In the genomic region with DNA sequence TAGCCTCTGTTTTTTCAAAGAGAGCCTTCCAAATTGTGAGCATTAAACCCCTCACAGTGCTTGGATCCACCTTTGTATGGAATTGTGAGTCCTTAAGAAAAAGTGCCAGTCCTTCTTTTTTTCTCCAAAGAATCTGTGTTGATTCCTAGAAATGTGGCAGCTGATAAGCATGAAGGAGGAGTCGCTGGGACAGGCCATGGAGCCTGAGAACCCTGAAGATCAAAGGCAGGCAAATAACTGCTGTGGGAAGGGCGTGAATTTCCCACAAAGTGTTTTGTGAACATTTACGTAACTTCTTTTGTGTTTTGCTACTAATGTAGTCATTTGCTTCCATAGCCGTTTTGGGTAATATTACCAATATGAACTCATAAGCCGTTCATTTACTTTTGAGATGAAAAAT, we compare ENCODE assay signal across 14 cellular contexts. TPM values are rescaled to one million over a fixed set of nuclear protein-coding genes. Genes with fewer than 3 reads are reported as not detected.
DNase-seq lines count a peak whose midpoint lies in the region; ATAC-seq and TF ChIP-seq lines count a peak whose summit lies in the region.
"Had no signal": no experiment of that assay in that cellular context is flagged by ENCODE, and none has a peak within 500 bp of the region (broad histone marks: within the 10 kb centered on the region; RNA-seq: fewer than 3 reads in every experiment).

No MANE protein-coding gene starts in this region.

- no peak overlapping the region for H3K4me2 ChIP-seq in H9 (ENCODE audit: insufficient read depth, insufficient read length, low read length)
- H3K4me2 ChIP-seq in mesendoderm (ENCODE audit: low read length), result no peak overlapping the region
- H3K4me2 ChIP-seq: BLaER1 had no signal

- no peaks in the 10 kb centered on the region for H3K27me3 Mint-ChIP-seq in Caco-2 (ENCODE audit: insufficient read depth, unreplicated experiment)
- H3K27me3 Mint-ChIP-seq in H9 (ENCODE audit: low read depth), result no peaks in the 10 kb centered on the region
- H3K27me3 Mint-ChIP-seq in WTC11 (ENCODE audit: low read depth), result no peaks in the 10 kb centered on the region
- peaks cover 4% of the 10 kb centered on the region for H3K27me3 Mint-ChIP-seq in activated CD8-positive, alpha-beta memory T cell treated with anti-CD3 and anti-CD28 coated beads, Interleukin-2, amount 10 ng/mL, durations not matched to agents 7 days and 5 days

- peak overlapping the region; percentile 42 for H3K4me3 Mint-ChIP-seq in Caco-2 (ENCODE audit: unreplicated experiment)
- H3K4me3 Mint-ChIP-seq in H9, result no peak overlapping the region
- H3K4me3 Mint-ChIP-seq in WTC11, result no peak overlapping the region
- no peak overlapping the region for H3K4me3 Mint-ChIP-seq in activated CD8-positive, alpha-beta memory T cell treated with anti-CD3 and anti-CD28 coated beads, Interleukin-2, amount 10 ng/mL, durations not matched to agents 7 days and 5 days
- H3K4me3 Mint-ChIP-seq: CD8-positive, alpha-beta memory T cell had no signal

- H4K20me1 ChIP-seq in H9 (ENCODE audit: control insufficient read depth, insufficient read depth, insufficient read length), result no peaks in the 10 kb centered on the region
- H4K20me1 ChIP-seq: BLaER1 had no signal

- DNase-seq in Caco-2, result peak; percentile 62 to 71
- DNase-seq in H9, result no peak
- DNase-seq in WTC11 (ENCODE audit: low spot score), result no peak
- peak; percentile 97 for DNase-seq in mesendoderm
- no peak for DNase-seq in activated CD8-positive, alpha-beta memory T cell treated with anti-CD3 and anti-CD28 coated beads, Interleukin-2, amount 10 ng/mL, durations not matched to agents 7 days and 5 days
- no peak for DNase-seq in activated effector memory CD4-positive, alpha-beta T cell treated with anti-CD3 and anti-CD28 coated beads, Interleukin-2, amount 50 U/mL, for 16 hours
- no peak for DNase-seq in iPS-NIHi11 (ENCODE audit: low spot score)
- DNase-seq in prostate gland (ENCODE audit: low spot score), result no peak
- DNase-seq: 8988T; AML-193; CD8-positive, alpha-beta memory T cell; IMR-90 had no signal

- CTCF ChIA-PET in Caco-2 (lab: Charles Lee), result interaction anchor here (0.7 kb wide), 1 partner anchor 16 kb away, joined by 3 read pairs; no protein-coding TSS in a partner anchor
- CTCF ChIA-PET in WTC11 (lab: Charles Lee), result no interaction called here
- CTCF ChIA-PET in activated CD8-positive, alpha-beta memory T cell treated with anti-CD3 and anti-CD28 coated beads, Interleukin-2, amount 10 ng/mL, durations not matched to agents 7 days and 5 days (lab: Charles Lee), result no interaction called here

- TF ChIP-seq POLR2A in prostate gland (IDR thresholded peaks at IDR 0.05), result no peak

- no peaks in the 10 kb centered on the region for H3K9me3 Mint-ChIP-seq in Caco-2 (ENCODE audit: unreplicated experiment)
- H3K9me3 Mint-ChIP-seq in H9, result 0 out of 5 replicates have a peak, but pooled peaks cover 0 to 3% of the 10 kb centered on the region in 2 experiments
- H3K9me3 Mint-ChIP-seq in WTC11, result 0 out of 2 replicates have a peak, but pooled peaks cover 4% of the 10 kb centered on the region
- H3K9me3 Mint-ChIP-seq in activated CD8-positive, alpha-beta memory T cell treated with anti-CD3 and anti-CD28 coated beads, Interleukin-2, amount 10 ng/mL, durations not matched to agents 7 days and 5 days (ENCODE audit: low read depth), result no peaks in the 10 kb centered on the region
- H3K9me3 Mint-ChIP-seq: CD8-positive, alpha-beta memory T cell had no signal

- WGBS in H9 (ENCODE audit: extremely low coverage, insufficient read length, low lambda C conversion rate), result no CpG with 5 or more reads among the region's 5 CpGs
- WGBS in mesendoderm (ENCODE audit: extremely low coverage, insufficient coverage, low lambda C conversion rate), result no CpG with 5 or more reads among the region's 5 CpGs
- 55% methylated on average over 5 of the region's 5 CpGs for WGBS in prostate gland

- H3K79me2 ChIP-seq in H9 (ENCODE audit: insufficient read depth, low read length), result no peaks in the 10 kb centered on the region
- no peaks in the 10 kb centered on the region for H3K79me2 ChIP-seq in mesendoderm (ENCODE audit: control insufficient read depth, insufficient read depth, low read length)

- TF ChIP-seq CTCF in Caco-2 (IDR thresholded peaks at IDR 0.05; ENCODE audit: insufficient read depth in 1 of 2, low read depth in 1 of 2, low read length in 1 of 2, severe bottlenecking in 1 of 2, unreplicated experiment in 1 of 2) (no peak), H9 (conservative IDR thresholded peaks at IDR 0.05) (no peak), WTC11 (IDR thresholded peaks at IDR 0.05) (no peak), prostate gland (IDR thresholded peaks at IDR 0.05) (no peak)

- no peak overlapping the region for H3K9ac ChIP-seq in H9 (ENCODE audit: extremely low read depth, insufficient read length, low read length)
- H3K9ac ChIP-seq in mesendoderm (ENCODE audit: low read length), result no peak overlapping the region
- H3K9ac ChIP-seq: BLaER1 had no signal

- H3K79me1 ChIP-seq in H9 (ENCODE audit: insufficient read depth, low read depth, low read length, poor library complexity, severe bottlenecking) (no peaks in the 10 kb centered on the region), mesendoderm (ENCODE audit: low read length) (no peaks in the 10 kb centered on the region)

- ATAC-seq in WTC11, result no peak
- no peak for ATAC-seq in activated CD8-positive, alpha-beta memory T cell treated with anti-CD3 and anti-CD28 coated beads, Interleukin-2, amount 10 ng/mL, durations not matched to agents 7 days and 5 days
- ATAC-seq: GM12878 had no signal

- no TSS peak for BruUV-seq in Caco-2 (replicated peaks; lab: Mats Ljungman, UMichigan)

- no peaks in the 10 kb centered on the region for H3K36me3 Mint-ChIP-seq in Caco-2 (ENCODE audit: insufficient read depth, unreplicated experiment)
- peaks cover 0 to 4% (median 0%) of the 10 kb centered on the region in 3 experiments; a peak in 2 of 7 replicates for H3K36me3 Mint-ChIP-seq in H9 (ENCODE audit: insufficient read depth in 1 of 3, low read depth in 3 of 3)
- H3K36me3 Mint-ChIP-seq in WTC11, result no peaks in the 10 kb centered on the region
- H3K36me3 Mint-ChIP-seq in activated CD8-positive, alpha-beta memory T cell treated with anti-CD3 and anti-CD28 coated beads, Interleukin-2, amount 10 ng/mL, durations not matched to agents 7 days and 5 days, result no peaks in the 10 kb centered on the region
- H3K36me3 Mint-ChIP-seq: CD8-positive, alpha-beta memory T cell had no signal

- H3K27ac ChIP-seq in H9 (ENCODE audit: insufficient read length, low read depth, low read length), result no peak overlapping the region
- peak overlapping the region; percentile 51 for H3K27ac ChIP-seq in mesendoderm (ENCODE audit: low read depth, low read length)
- no peak overlapping the region for H3K27ac ChIP-seq in prostate gland
- H3K27ac ChIP-seq: BLaER1 had no signal

- H2BK120ac ChIP-seq in H9 (ENCODE audit: low read depth, low read length, poor library complexity, severe bottlenecking) (no peak overlapping the region), mesendoderm (ENCODE audit: low read depth, low read length) (no peak overlapping the region)

- no peak overlapping the region for H3K4me3 ChIP-seq in Caco-2 (ENCODE audit: low read depth, low read length)
- H3K4me3 ChIP-seq in mesendoderm (ENCODE audit: low read length), result no peak overlapping the region
- no peak overlapping the region for H3K4me3 ChIP-seq in prostate gland
- H3K4me3 ChIP-seq: BLaER1, GM12878 had no signal

- no peak overlapping the region for H3K18ac ChIP-seq in H9 (ENCODE audit: insufficient read length, low read depth, low read length)
- H3K18ac ChIP-seq in mesendoderm (ENCODE audit: low read length), result no peak overlapping the region

- no peak overlapping the region for H2AK5ac ChIP-seq in H9 (ENCODE audit: insufficient read length, low read length)
- H2AK5ac ChIP-seq in mesendoderm (ENCODE audit: low read length), result no peak overlapping the region

- intact Hi-C loops in Caco-2 (cut with micrococcal nuclease; ENCODE audit: unreplicated experiment), result loop anchor here (1.0 kb wide), 3 partner anchors 15 to 49 kb away; no protein-coding TSS in a partner anchor
- intact Hi-C loops in prostate gland (cut with DNase I), result no loop called here

- H3K36me3 ChIP-seq in Caco-2 (ENCODE audit: control insufficient read depth, insufficient read depth, low read length) (no peaks in the 10 kb centered on the region), mesendoderm (ENCODE audit: control insufficient read depth, insufficient read depth, low read length) (no peaks in the 10 kb centered on the region), prostate gland (no peaks in the 10 kb centered on the region)
- H3K36me3 ChIP-seq: BLaER1 had no signal

- no peaks in the 10 kb centered on the region for H3K27me3 ChIP-seq in Caco-2 (replicated peaks; ENCODE audit: control insufficient read depth, insufficient read depth, low read length)
- no peaks in the 10 kb centered on the region for H3K27me3 ChIP-seq in H9 (ENCODE audit: insufficient read depth, low read length)
- no peaks in the 10 kb centered on the region for H3K27me3 ChIP-seq in mesendoderm (ENCODE audit: insufficient read depth, low read length, poor library complexity)
- H3K27me3 ChIP-seq in prostate gland (replicated peaks; ENCODE audit: insufficient read depth), result no peaks in the 10 kb centered on the region
- H3K27me3 ChIP-seq: BLaER1 had no signal

- H3K4ac ChIP-seq in H9 (ENCODE audit: low read depth, low read length), result no peak overlapping the region
- H3K4ac ChIP-seq in mesendoderm (ENCODE audit: low read depth, low read length), result no peak overlapping the region

- H3K27ac Mint-ChIP-seq in Caco-2 (ENCODE audit: unreplicated experiment), result peak overlapping the region; percentile 84
- H3K27ac Mint-ChIP-seq in H9, result peak overlapping the region in 2 of 3 experiments; percentile 39 to 79; a peak in 2 of 7 replicates
- H3K27ac Mint-ChIP-seq in WTC11, result peak overlapping the region; percentile 64; the same call in 1 of the 2 replicates
- H3K27ac Mint-ChIP-seq in activated CD8-positive, alpha-beta memory T cell treated with anti-CD3 and anti-CD28 coated beads, Interleukin-2, amount 10 ng/mL, durations not matched to agents 7 days and 5 days, result no peak overlapping the region
- H3K27ac Mint-ChIP-seq: CD8-positive, alpha-beta memory T cell had no signal

- peaks cover 31% of the 10 kb centered on the region for H3K4me1 ChIP-seq in Caco-2
- peaks cover 8% of the 10 kb centered on the region; the same call in 1 of the 2 replicates for H3K4me1 ChIP-seq in H9 (ENCODE audit: insufficient read depth, low read length)
- peaks cover 11% of the 10 kb centered on the region for H3K4me1 ChIP-seq in mesendoderm (ENCODE audit: control insufficient read depth, low read depth, low read length)
- H3K4me1 ChIP-seq in prostate gland (replicated peaks), result no peaks in the 10 kb centered on the region

- no peak overlapping the region for H2BK12ac ChIP-seq in H9 (ENCODE audit: insufficient read length, low read depth, low read length)

- H2AFZ ChIP-seq in H9 (ENCODE audit: low read length), result no peak overlapping the region

- H3K23ac ChIP-seq in H9 (ENCODE audit: insufficient read length, low read depth, low read length) (no peak overlapping the region), mesendoderm (ENCODE audit: low read length) (no peak overlapping the region)

- H3K56ac ChIP-seq in H9 (ENCODE audit: insufficient read length, low read depth, low read length) (no peak overlapping the region), mesendoderm (ENCODE audit: low read length) (peak overlapping the region; percentile 87)

- no peak overlapping the region for H2BK20ac ChIP-seq in H9 (ENCODE audit: low read depth, low read length, poor library complexity, severe bottlenecking)

- H3K4me1 Mint-ChIP-seq in Caco-2 (ENCODE audit: low read depth, unreplicated experiment) (peaks cover 32% of the 10 kb centered on the region), H9 (peaks cover 27 to 37% of the 10 kb centered on the region in 2 experiments), WTC11 (peaks cover 37% of the 10 kb centered on the region)
- H3K4me1 Mint-ChIP-seq in activated CD8-positive, alpha-beta memory T cell treated with anti-CD3 and anti-CD28 coated beads, Interleukin-2, amount 10 ng/mL, durations not matched to agents 7 days and 5 days, result no peaks in the 10 kb centered on the region
- H3K4me1 Mint-ChIP-seq: CD8-positive, alpha-beta memory T cell had no signal

- no peak overlapping the region for H3K14ac ChIP-seq in H9 (ENCODE audit: insufficient read depth, low read length)

- H4K8ac ChIP-seq in H9 (replicated peaks; ENCODE audit: insufficient read length, low read depth, low read length) (no peak overlapping the region), mesendoderm (ENCODE audit: low read depth, low read length) (no peak overlapping the region)

- no peak overlapping the region for H3T11ph ChIP-seq in H9 (ENCODE audit: low read length)

- no peak overlapping the region for H4K5ac ChIP-seq in H9 (ENCODE audit: insufficient read length, low read depth, low read length)
- H4K5ac ChIP-seq in mesendoderm (ENCODE audit: low read length), result no peak overlapping the region

- POLR2A ChIA-PET in Caco-2 (lab: Charles Lee) (no interaction called here), WTC11 (lab: Charles Lee) (no interaction called here)

- H3K23me2 ChIP-seq in H9 (ENCODE audit: insufficient read length, low read depth, low read length, poor library complexity, severe bottlenecking), result no peaks in the 10 kb centered on the region

- H2BK5ac ChIP-seq in H9 (ENCODE audit: insufficient read length, low read length) (no peak overlapping the region), mesendoderm (ENCODE audit: low read length) (peak overlapping the region; percentile 29)

- H3K9me3 ChIP-seq in Caco-2, result no peaks in the 10 kb centered on the region
- no peaks in the 10 kb centered on the region for H3K9me3 ChIP-seq in H9 (ENCODE audit: control insufficient read depth, low read depth, low read length)
- no peaks in the 10 kb centered on the region for H3K9me3 ChIP-seq in prostate gland
- H3K9me3 ChIP-seq: BLaER1 had no signal

- no peak overlapping the region for H2BK15ac ChIP-seq in H9 (ENCODE audit: low read depth, low read length)
- H2BK15ac ChIP-seq in mesendoderm (replicated peaks; ENCODE audit: low read depth), result no peak overlapping the region

- no peak overlapping the region for H4K91ac ChIP-seq in H9 (ENCODE audit: insufficient read length, low read depth, low read length)

RNA-seq across cellular contexts. Expression of a gene that starts 27.7 kb away (rescaled TPM):
- 45.2 and 56.5 TPM in 2 replicates for total RNA-seq in Caco-2 (2022)
- total RNA-seq in H9 (2021), result 38.7 and 39.2 TPM in 2 replicates
- 34.1 to 37.2 TPM (median 35.5 TPM) in 3 replicates for total RNA-seq in WTC11 (2021)
- 35.3 TPM for polyA plus RNA-seq in mesendoderm (2013, experiment 1 of 2)
- polyA plus RNA-seq in mesendoderm (2013, experiment 2 of 2), result 36.3 TPM
- total RNA-seq in activated CD8-positive, alpha-beta memory T cell treated with anti-CD3 and anti-CD28 coated beads, Interleukin-2, amount 10 ng/mL, durations not matched to agents 7 days and 5 days, result 10 to 100 TPM; 23.4 to 27.1 TPM
- 10 to 100 TPM; 42.8 to 50.0 TPM for total RNA-seq in prostate gland

Comparison
In these comparisons a context has a peak if more than half of its experiments do, and no peak if none do; other contexts are left out.
1. DNase-seq: peak in Caco-2 (2 of 2) and mesendoderm (single experiment); none in H9 (single experiment), WTC11 (single experiment), activated CD8-positive, alpha-beta memory T cell treated with anti-CD3 and anti-CD28 coated beads, Interleukin-2, amount 10 ng/mL, durations not matched to agents 7 days and 5 days (single experiment), activated effector memory CD4-positive, alpha-beta T cell treated with anti-CD3 and anti-CD28 coated beads, Interleukin-2, amount 50 U/mL, for 16 hours (single experiment), iPS-NIHi11 (single experiment) and prostate gland (single experiment).